In the genomic region with DNA sequence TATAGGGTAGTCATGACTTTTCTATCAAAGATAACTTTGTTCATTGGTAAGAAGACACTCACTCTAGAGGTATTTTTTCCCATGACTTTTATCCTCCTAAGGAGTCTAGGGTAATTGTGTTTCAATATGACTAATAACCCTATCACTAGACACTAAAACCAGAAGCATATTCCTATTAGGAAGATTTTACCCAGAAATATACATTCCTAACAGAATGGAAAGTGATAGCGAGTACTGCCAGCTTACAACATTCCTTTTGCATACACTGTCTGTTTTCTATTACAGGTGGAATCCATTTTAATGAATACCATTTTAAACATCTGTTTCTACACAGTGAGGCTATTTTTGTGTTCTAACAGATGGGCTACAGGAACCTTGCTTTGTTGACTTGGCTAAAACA, we compare ENCODE assay signal across 21 cellular contexts. TPM values are rescaled to one million over a fixed set of nuclear protein-coding genes. Genes with fewer than 3 reads are reported as not detected.
DNase-seq lines count a peak whose midpoint lies in the region; TF ChIP-seq lines count a peak whose summit lies in the region.
"Had no signal": no experiment of that assay in that cellular context is flagged by ENCODE, and none has a peak within 500 bp of the region (broad histone marks: within the 10 kb centered on the region; RNA-seq: fewer than 3 reads in every experiment).

No MANE protein-coding gene starts in this region.

- H3K14ac ChIP-seq in mesenchymal stem cell (ENCODE audit: low read length in 2 of 2) = no peak overlapping the region

- no peak overlapping the region for H2BK120ac ChIP-seq in mesenchymal stem cell (ENCODE audit: low read depth, low read length)

- DNase-seq in EL (peak; percentile 81), LHCN-M2 (ENCODE audit: low read depth) (peak; percentile 75), choroid plexus epithelial cell (ENCODE audit: low read depth) (peak; percentile 20), mesenchymal stem cell (no peak), A673 (ENCODE audit: low spot score) (no peak), NCI-H146 treated with DMSO at 0.1 percent for 48 hours (lab: John Stamatoyannopoulos, UW; ENCODE audit: unreplicated experiment) (no peak), NCI-H345 treated with DMSO at 0.1 percent for 48 hours (lab: John Stamatoyannopoulos, UW; ENCODE audit: unreplicated experiment) (no peak)
- DNase-seq: activated CD8-positive, alpha-beta T cell treated with anti-CD3 and anti-CD28 coated beads for 36 hours; caudate nucleus; effector memory CD4-positive, alpha-beta T cell; lower lobe of right lung; naive thymus-derived CD4-positive, alpha-beta T cell; NCI-H2107; stimulated activated naive CD4-positive, alpha-beta T cell treated with Interleukin-2 at 50 U/mL for 16 hours had no signal

- no peaks in the 10 kb centered on the region for H3K9me3 ChIP-seq in mesenchymal stem cell (ENCODE audit: control insufficient read depth, low read length)
- H3K9me3 ChIP-seq in A673 (ENCODE audit: low read depth, low read length, poor library complexity, severe bottlenecking) = no peaks in the 10 kb centered on the region
- H3K9me3 ChIP-seq: gastroesophageal sphincter, lower lobe of right lung had no signal

- no peak overlapping the region for H2AK5ac ChIP-seq in mesenchymal stem cell (ENCODE audit: low read length, severe bottlenecking)

- no peak for TF ChIP-seq CTCF in choroid plexus epithelial cell (conservative IDR thresholded peaks at IDR 0.05; ENCODE audit: low read depth, low read length)
- no peak for TF ChIP-seq CTCF in A673 (conservative IDR thresholded peaks at IDR 0.05; ENCODE audit: low read depth, low read length)

- H3K18ac ChIP-seq in mesenchymal stem cell (ENCODE audit: low read depth in 1 of 2, low read length in 2 of 2) = no peak overlapping the region

- H3K4me1 ChIP-seq in mesenchymal stem cell (ENCODE audit: control insufficient read depth, insufficient read depth, low read depth, low read length) (no peaks in the 10 kb centered on the region), A673 (ENCODE audit: insufficient read depth, low read length, poor library complexity, severe bottlenecking) (no peaks in the 10 kb centered on the region)
- H3K4me1 ChIP-seq: gastroesophageal sphincter, lower lobe of right lung had no signal

- peak overlapping the region; percentile 71 for H3K9ac ChIP-seq in mesenchymal stem cell (ENCODE audit: low read length)

- H3K4me2 ChIP-seq in mesenchymal stem cell (ENCODE audit: low read length, poor library complexity, severe bottlenecking) = no peak overlapping the region
- H3K4me2 ChIP-seq: GM23338 had no signal

- intact Hi-C loops in A673 (cut with micrococcal nuclease; ENCODE audit: unreplicated experiment) = no loop called here

- H2BK5ac ChIP-seq in mesenchymal stem cell (ENCODE audit: low read depth, low read length, poor library complexity, severe bottlenecking) = no peak overlapping the region

- no peak overlapping the region for H2BK15ac ChIP-seq in mesenchymal stem cell (ENCODE audit: low read depth, poor library complexity, severe bottlenecking)

- BruUV-seq in A673 (replicated peaks; lab: Mats Ljungman, UMichigan) = no TSS peak

- H3K4ac ChIP-seq in mesenchymal stem cell (ENCODE audit: low read depth in 1 of 2, low read length in 2 of 2) = no peak overlapping the region

- no peak overlapping the region for H2BK12ac ChIP-seq in mesenchymal stem cell (ENCODE audit: low read length in 2 of 2)

- POLR2A ChIA-PET in A673 (lab: Charles Lee; ENCODE audit: low non-redundant PET) = no interaction called here

- no peaks in the 10 kb centered on the region for H3K79me1 ChIP-seq in mesenchymal stem cell (replicated peaks; ENCODE audit: low read length, poor library complexity, severe bottlenecking)

- no peaks in the 10 kb centered on the region for H3K36me3 ChIP-seq in mesenchymal stem cell (ENCODE audit: control insufficient read depth in 1 of 2, insufficient read depth in 2 of 2, low read depth in 1 of 2, low read length in 2 of 2)
- no peaks in the 10 kb centered on the region for H3K36me3 ChIP-seq in A673 (ENCODE audit: insufficient read depth, low read length, poor library complexity, severe bottlenecking)
- H3K36me3 ChIP-seq: gastroesophageal sphincter, lower lobe of right lung had no signal

- H3K27me3 ChIP-seq in mesenchymal stem cell (ENCODE audit: control insufficient read depth in 1 of 2, insufficient read depth in 1 of 2, low read length in 2 of 2) (peaks cover 0 to 13% of the 10 kb centered on the region in 2 experiments), A673 (replicated peaks; ENCODE audit: insufficient read depth, low read depth, low read length, poor library complexity) (peaks cover 2% of the 10 kb centered on the region)
- H3K27me3 ChIP-seq: gastroesophageal sphincter had no signal

- no peak overlapping the region for H4K91ac ChIP-seq in mesenchymal stem cell (ENCODE audit: low read length)

- no peak overlapping the region for H2AFZ ChIP-seq in mesenchymal stem cell (ENCODE audit: low read depth, low read length)
- H2AFZ ChIP-seq: GM23338 had no signal

- WGBS in mesenchymal stem cell = 86% methylated on average over 1 of the region's 1 CpG

- no peak overlapping the region for H3K27ac ChIP-seq in mesenchymal stem cell (ENCODE audit: low read length, poor library complexity, severe bottlenecking)
- H3K27ac ChIP-seq in A673 (ENCODE audit: low read depth, low read length, poor library complexity, severe bottlenecking) = no peak overlapping the region
- H3K27ac ChIP-seq: gastroesophageal sphincter, lower lobe of right lung had no signal

- no peak overlapping the region for H3K23ac ChIP-seq in mesenchymal stem cell (ENCODE audit: low read length in 2 of 2)

- H3K4me3 ChIP-seq in choroid plexus epithelial cell (ENCODE audit: low read depth, low read length) (no peak overlapping the region), mesenchymal stem cell (ENCODE audit: insufficient read depth in 1 of 2, low read depth in 1 of 2, low read length in 2 of 2) (peak overlapping the region in 1 of 2 experiments; percentile 44), A673 (ENCODE audit: low read depth, low read length, poor library complexity, severe bottlenecking) (no peak overlapping the region)
- H3K4me3 ChIP-seq: gastroesophageal sphincter, GM23338, lower lobe of right lung had no signal

- CTCF ChIA-PET in A673 (lab: Charles Lee) = no interaction called here

- H4K8ac ChIP-seq in mesenchymal stem cell (ENCODE audit: low read length) = no peak overlapping the region

RNA-seq across cellular contexts. Expression of gene C1orf185, which starts 31.4 kb away (rescaled TPM):
- total RNA-seq in LHCN-M2 (2014; rRNA removed) = not detected in 2 replicates
- not detected for polyA plus RNA-seq in LHCN-M2 (2012)
- not detected for polyA plus RNA-seq in mesenchymal stem cell (2013, experiment 1 of 2)
- not detected for polyA plus RNA-seq in mesenchymal stem cell (2013, experiment 2 of 2)
- total RNA-seq in A673 (2021) = not detected in 2 replicates
- total RNA-seq: activated CD8-positive, alpha-beta T cell treated with anti-CD3 and anti-CD28 coated beads for 36 hours; G401; gastroesophageal sphincter; GM23338; lower lobe of right lung; naive thymus-derived CD4-positive, alpha-beta T cell; pulmonary artery endothelial cell; Right ventricle myocardium inferior; T-helper 1 cell treated with Interleukin-12 subunit alpha and Interleukin-12 subunit beta and Interleukin-4 antibody, amounts not matched to agents 30 ng/mL and 1 ng/mL, for 36 hours; WTC11 had no signal
- polyA plus RNA-seq: GM23338; naive thymus-derived CD4-positive, alpha-beta T cell had no signal

Comparison
In these comparisons a context has a peak if more than half of its experiments do, and no peak if none do; other contexts are left out.
1. DNase-seq: peak in EL (single experiment), LHCN-M2 (single experiment) and choroid plexus epithelial cell (single experiment); none in mesenchymal stem cell (single experiment), A673 (single experiment), NCI-H146 treated with DMSO at 0.1 percent for 48 hours (single experiment) and NCI-H345 treated with DMSO at 0.1 percent for 48 hours (single experiment).